19 cellular contexts compared by ENCODE assay signal in the genomic region with DNA sequence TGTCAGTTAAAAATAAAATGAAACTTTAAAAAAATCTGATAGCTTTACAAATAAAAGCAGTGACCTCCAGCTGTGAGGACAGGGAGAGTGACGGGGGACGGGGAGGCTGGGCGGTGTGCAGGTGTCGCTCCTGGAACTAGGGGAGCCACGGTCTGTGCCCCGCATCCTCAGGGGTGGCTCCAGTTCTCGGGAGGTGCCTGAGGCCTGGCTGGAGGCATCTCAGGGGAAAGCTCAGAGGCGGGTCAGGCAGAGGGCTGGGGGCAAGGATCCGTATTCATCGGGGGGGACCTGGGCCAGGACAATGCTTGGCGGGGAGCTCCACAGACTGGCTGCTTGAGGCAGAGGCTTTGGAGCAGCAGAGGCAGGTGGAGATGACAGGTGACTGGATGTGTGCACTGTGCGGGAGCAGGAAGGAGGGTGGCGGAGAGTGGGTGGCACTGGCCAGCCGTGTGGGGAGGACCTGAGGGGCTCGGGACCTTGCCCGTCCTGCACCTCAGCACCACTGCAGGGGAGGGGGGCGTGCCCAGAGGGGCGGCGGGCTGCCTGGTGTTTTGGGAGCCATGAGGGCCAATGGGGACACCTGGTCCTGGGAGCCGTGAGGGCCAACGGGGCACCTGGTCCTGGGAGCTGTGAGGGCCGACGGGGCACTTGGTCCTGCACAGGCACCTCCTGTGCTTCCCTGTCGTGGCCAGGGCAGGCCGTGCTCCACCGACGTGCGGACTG. TPM values are rescaled to one million over a fixed set of nuclear protein-coding genes. Genes with fewer than 3 reads are reported as not detected.
DNase-seq lines count a peak whose midpoint lies in the region; ATAC-seq, FAIRE-seq and TF ChIP-seq lines count a peak whose summit lies in the region.
"Had no signal": no experiment of that assay in that cellular context is flagged by ENCODE, and none has a peak within 500 bp of the region (broad histone marks: within the 10 kb centered on the region; RNA-seq: fewer than 3 reads in every experiment).

No MANE protein-coding gene starts in this region.

- intact Hi-C loops in left ventricle myocardium superior (cut with micrococcal nuclease): no loop called here
- intact Hi-C loops in esophagus squamous epithelium (cut with DNase I): no loop called here
- intact Hi-C loops in pancreas (cut with DNase I): no loop called here
- intact Hi-C loops in vagina (cut with DNase I): no loop called here

- peaks cover 16% of the 10 kb centered on the region for H3K36me3 ChIP-seq in right atrium auricular region
- H3K36me3 ChIP-seq in esophagus squamous epithelium: peaks cover 10 to 23% (median 13%) of the 10 kb centered on the region in 3 donors
- H3K36me3 ChIP-seq in pancreas: peaks cover 0 to 13% (median 12%) of the 10 kb centered on the region in 3 donors
- peaks cover 0 to 7% of the 10 kb centered on the region in 2 donors for H3K36me3 ChIP-seq in vagina

- DNase-seq in left ventricle myocardium superior (peak; percentile 33), right atrium auricular region (ENCODE audit: low spot score) (no peak), esophagus squamous epithelium (lab: John Stamatoyannopoulos, UW) (no peak), pancreas (peak; percentile 62 to 86 (median 75)), vagina (ENCODE audit: extremely low spot score in 2 of 2) (no peak), NCI-H446 (lab: John Stamatoyannopoulos, UW) (no peak)
- no peak for DNase-seq in activated CD8-positive, alpha-beta memory T cell treated with anti-CD3 and anti-CD28 coated beads, Interleukin-2, amount 50 U/mL, for 48 hours
- DNase-seq: activated CD4-positive, alpha-beta T cell treated with anti-CD3 and anti-CD28 coated beads, Interleukin-2, amount 50 U/mL, for 4 hours; activated T-cell treated with anti-CD3 and anti-CD28 coated beads, Interleukin-2, amount 50 U/mL, for 4 hours; CD8-positive, alpha-beta memory T cell; cortex of kidney; GDM1; HFFc6; kidney glomerular epithelial cell; naive thymus-derived CD8-positive, alpha-beta T cell; stimulated activated naive CD8-positive, alpha-beta T cell treated with anti-CD3 and anti-CD28 coated beads, Interleukin-15, Interleukin-2, amounts not matched to agents 100 U/mL and 50 U/mL, for 24 hours had no signal

- 77 to 96% methylated on average over 11 to 16 of the region's 28 CpGs for WGBS in esophagus squamous epithelium, 2 donors
- WGBS in pancreas, 2 donors: 28 to 32% methylated on average over 27 to 28 of the region's 28 CpGs

- H3K27me3 ChIP-seq in right atrium auricular region (no peaks in the 10 kb centered on the region), esophagus squamous epithelium (no peaks in the 10 kb centered on the region), pancreas (no peaks in the 10 kb centered on the region), vagina (no peaks in the 10 kb centered on the region)
- H3K27me3 ChIP-seq: heart right ventricle had no signal

- TF ChIP-seq POLR2A in esophagus squamous epithelium (IDR thresholded peaks at IDR 0.05) (no peak), vagina (IDR thresholded peaks at IDR 0.05) (no peak)

- H3K4me3 ChIP-seq in right atrium auricular region (no peak overlapping the region), esophagus squamous epithelium (no peak overlapping the region), pancreas (peak overlapping the region in 2 of 4 donors; percentile 29 to 33), vagina (no peak overlapping the region)
- H3K4me3 ChIP-seq: heart right ventricle had no signal

- ATAC-seq in left ventricle myocardium superior: no peak
- ATAC-seq in pancreas: peak; percentile 18 to 27 (median 19)
- ATAC-seq in HG02885 (IDR thresholded peaks at IDR 0.05; ENCODE audit: poor library complexity, unreplicated experiment): no peak
- ATAC-seq: activated T-cell treated with anti-CD3 and anti-CD28 coated beads, Interleukin-2, amount 50 U/mL, for 4 hours; heart right ventricle; naive thymus-derived CD8-positive, alpha-beta T cell; stimulated activated naive CD8-positive, alpha-beta T cell treated with anti-CD3 and anti-CD28 coated beads, Interleukin-15, Interleukin-2, amounts not matched to agents 100 U/mL and 50 U/mL, for 24 hours had no signal

- H3K9me3 ChIP-seq in right atrium auricular region (no peaks in the 10 kb centered on the region), esophagus squamous epithelium (no peaks in the 10 kb centered on the region), pancreas (no peaks in the 10 kb centered on the region), vagina (no peaks in the 10 kb centered on the region)
- H3K9me3 ChIP-seq: heart right ventricle had no signal

- no peak overlapping the region for H3K27ac ChIP-seq in right atrium auricular region
- H3K27ac ChIP-seq in esophagus squamous epithelium: peak overlapping the region; percentile 87 to 93 (median 89)
- peak overlapping the region; percentile 94 to 100 (median 98) for H3K27ac ChIP-seq in pancreas
- H3K27ac ChIP-seq in vagina: peak overlapping the region; percentile 79

- FAIRE-seq in pancreas (lab: Jason Lieb, UNC): no peak
- FAIRE-seq: A204.1 had no signal

- TF ChIP-seq CTCF in right atrium auricular region (IDR thresholded peaks at IDR 0.05): no peak
- TF ChIP-seq CTCF in esophagus squamous epithelium (IDR thresholded peaks at IDR 0.05): no peak
- no peak for TF ChIP-seq CTCF in pancreas (IDR thresholded peaks at IDR 0.05)
- TF ChIP-seq CTCF in vagina (IDR thresholded peaks at IDR 0.05): no peak

- H3K4me1 ChIP-seq in right atrium auricular region (peaks cover 0 to 55% of the 10 kb centered on the region in 2 donors), esophagus squamous epithelium (peaks cover 63 to 96% (median 75%) of the 10 kb centered on the region in 3 donors), pancreas (peaks cover 79 to 87% (median 84%) of the 10 kb centered on the region in 3 donors), vagina (peaks cover 83% of the 10 kb centered on the region)

RNA-seq across cellular contexts. Expression of a gene that starts 13.2 kb away (rescaled TPM):
- total RNA-seq in left ventricle myocardium superior (19.9 TPM), right atrium auricular region (1 to 10 TPM; 7.7 to 8.1 TPM), esophagus squamous epithelium (10 to 100 TPM; 14.9 to 27.3 (median 16.7) TPM), pancreas (10 to 100 TPM; 17.8 to 44.1 (median 25.9) TPM), vagina (14.7 TPM)
- polyA plus RNA-seq in pancreas: 10 to 100 TPM; 23.5 to 25.2 TPM

Comparison
In these comparisons a context has a peak if more than half of its experiments do, and no peak if none do; other contexts are left out.
1. DNase-seq: peak in left ventricle myocardium superior (single experiment) and pancreas (6 of 6); none in right atrium auricular region (single experiment), esophagus squamous epithelium (single experiment), vagina (0 of 2), NCI-H446 (0 of 2) and activated CD8-positive, alpha-beta memory T cell treated with anti-CD3 and anti-CD28 coated beads, Interleukin-2, amount 50 U/mL, for 48 hours (single experiment).
2. ATAC-seq: peak in pancreas (4 of 4); none in left ventricle myocardium superior (single experiment) and HG02885 (single experiment).
3. H3K27ac ChIP-seq: peak in esophagus squamous epithelium (4 of 4), pancreas (4 of 4) and vagina (single experiment); none in right atrium auricular region (0 of 2).